ENCODE assay signal across 1 cellular context in the genomic region with DNA sequence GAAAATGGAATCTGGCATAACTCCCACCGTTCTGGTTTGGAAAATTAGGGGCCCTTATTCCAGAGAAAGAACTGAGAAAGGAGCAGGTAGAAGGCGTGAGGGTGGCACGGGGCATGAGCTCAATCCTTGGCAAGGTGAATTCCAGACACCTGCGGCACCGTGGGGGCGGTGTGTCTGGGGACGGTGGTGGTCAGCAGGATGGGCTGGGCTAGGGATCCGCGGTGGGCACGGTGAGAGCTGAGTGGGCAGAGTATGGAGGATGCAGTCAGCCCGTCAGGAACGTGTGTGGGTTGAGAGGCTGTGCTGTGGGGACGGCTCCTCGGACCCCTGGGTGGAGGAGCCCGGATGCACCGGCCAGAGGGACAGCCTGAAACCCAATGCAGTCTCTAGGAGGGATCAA.
TF ChIP-seq lines count a peak whose summit lies in the region.

No MANE protein-coding gene starts in this region.

TF ChIP-seq in H1, 55 proteins besides CTCF, POLR2A, EP300 and RAD21 (continued from another document):
- TF ChIP-seq ASH2L (IDR thresholded peaks at IDR 0.05; ENCODE audit: low read length) (no peak), RXRA (IDR thresholded peaks at IDR 0.05; ENCODE audit: insufficient read depth, low read depth, low read length) (no peak), CBX5 (IDR thresholded peaks at IDR 0.05; ENCODE audit: low read depth, low read length) (no peak), NANOG (IDR thresholded peaks at IDR 0.05; ENCODE audit: insufficient read depth, low read depth, low read length, poor library complexity, severe bottlenecking) (no peak), CHD1 (IDR thresholded peaks at IDR 0.05; ENCODE audit: low read depth, low read length) (no peak), SRF (IDR thresholded peaks at IDR 0.05; ENCODE audit: low read depth, low read length) (no peak), KDM1A (IDR thresholded peaks at IDR 0.05; ENCODE audit: borderline replicate concordance, low read length) (no peak), CTBP2 (IDR thresholded peaks at IDR 0.05; ENCODE audit: borderline replicate concordance, insufficient read depth, insufficient read length, low read length) (no peak), BCL11A (IDR thresholded peaks at IDR 0.05; ENCODE audit: low read depth in 2 of 2, low read length in 2 of 2) (no peak), EGR1 (IDR thresholded peaks at IDR 0.05; ENCODE audit: borderline replicate concordance, low read depth, low read length) (no peak), SAP30 (IDR thresholded peaks at IDR 0.05; ENCODE audit: insufficient read depth, insufficient replicate concordance, low read length) (no peak)
